9 cellular contexts compared by ENCODE assay signal in the genomic region with DNA sequence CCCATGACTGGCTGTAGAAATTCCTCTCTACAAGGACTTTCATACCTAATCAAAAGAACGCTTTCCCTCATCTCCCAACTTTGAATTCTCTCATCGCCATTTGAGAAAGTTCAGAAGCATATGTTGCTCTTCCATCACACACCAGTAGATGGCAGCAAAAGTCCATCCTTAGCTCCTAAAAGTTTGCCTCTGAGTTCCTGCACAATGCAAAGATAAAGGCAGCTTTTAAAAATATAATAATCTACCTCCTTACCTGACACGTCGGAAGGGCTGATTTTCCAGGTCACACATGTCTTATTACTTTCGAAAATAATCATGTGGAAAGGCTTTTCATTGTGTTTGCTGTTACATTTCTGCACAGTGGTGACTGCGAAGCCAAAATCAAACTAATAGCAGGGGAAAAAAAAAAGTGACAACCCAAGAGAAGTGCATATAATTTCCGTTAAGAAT.
DNase-seq lines count a peak whose midpoint lies in the region; ATAC-seq and TF ChIP-seq lines count a peak whose summit lies in the region.
"Had no signal": no experiment of that assay in that cellular context is flagged by ENCODE, and none has a peak within 500 bp of the region (broad histone marks: within the 10 kb centered on the region; RNA-seq: fewer than 3 reads in every experiment).

No MANE protein-coding gene starts in this region.

- H3K9me3 ChIP-seq in Karpas-422 (ENCODE audit: low read length) = no peaks in the 10 kb centered on the region

- in situ Hi-C loops in SK-MEL-5 (cut with HindIII; ENCODE audit: low pct_unique_long_range_greater_than_20kb, low sequenced_read_pairs) = no loop called here

- no peak overlapping the region for H3K4me2 ChIP-seq in Karpas-422 (ENCODE audit: low read depth, low read length, poor library complexity, severe bottlenecking)

- H4K20me1 ChIP-seq in Karpas-422 (ENCODE audit: insufficient read depth, low read depth, low read length) = no peaks in the 10 kb centered on the region

- H3K27ac ChIP-seq in Karpas-422 (ENCODE audit: low read length) (no peak overlapping the region), coronary artery (no peak overlapping the region)

- H3K27me3 ChIP-seq in Karpas-422 (ENCODE audit: low read length) = no peaks in the 10 kb centered on the region

- ATAC-seq in GM21390 (IDR thresholded peaks at IDR 0.05; ENCODE audit: unreplicated experiment) = peak; percentile 75

- H3K36me3 ChIP-seq in Karpas-422 (ENCODE audit: insufficient read depth, low read length) = no peaks in the 10 kb centered on the region

- peak; percentile 75 for TF ChIP-seq CTCF in coronary artery (IDR thresholded peaks at IDR 0.05)

- H3K79me2 ChIP-seq in Karpas-422 (ENCODE audit: low read length) = no peaks in the 10 kb centered on the region

- H3K4me3 ChIP-seq in Karpas-422 (ENCODE audit: low read length) = no peak overlapping the region
- H3K4me3 ChIP-seq in coronary artery = no peak overlapping the region

- DNase-seq in EH (ENCODE audit: low read depth) (peak; percentile 42), Karpas-422 (peak; percentile 89), SK-MEL-5 (ENCODE audit: low read depth, low spot score) (peak; percentile 70), coronary artery (ENCODE audit: low spot score) (no peak), medulla oblongata (ENCODE audit: extremely low spot score) (peak; percentile 90), stromal cell of bone marrow (ENCODE audit: low read depth) (peak; percentile 22), HuH-7 (ENCODE audit: low spot score) (no peak)
- DNase-seq: activated naive CD8-positive, alpha-beta T cell treated with anti-CD3 and anti-CD28 coated beads, Interleukin-2, amount 10 ng/mL, durations not matched to agents 7 days and 5 days had no signal

- H2AFZ ChIP-seq in Karpas-422 (ENCODE audit: low read length) = no peak overlapping the region

- no peak overlapping the region for H3K9ac ChIP-seq in Karpas-422 (ENCODE audit: low read length)

- no peaks in the 10 kb centered on the region for H3K9me2 ChIP-seq in Karpas-422 (replicated peaks; ENCODE audit: insufficient read depth, low read length)

- H3K4me1 ChIP-seq in Karpas-422 (ENCODE audit: low read length) = no peaks in the 10 kb centered on the region

Comparison
In these comparisons a context has a peak if more than half of its experiments do, and no peak if none do; other contexts are left out.
1. DNase-seq: peak in EH (single experiment), Karpas-422 (single experiment), SK-MEL-5 (single experiment), medulla oblongata (single experiment) and stromal cell of bone marrow (single experiment); none in coronary artery (single experiment) and HuH-7 (single experiment).